Comparison of ENCODE assay signal across 19 cellular contexts in genomic region chr14:53047302-53047701, GRCh38.
"Had no signal": no experiment of that assay in that cellular context is flagged by ENCODE, and none has a peak within 500 bp of the region (broad histone marks: within the 10 kb centered on the region; RNA-seq: fewer than 3 reads in every experiment).

No MANE protein-coding gene starts in this region.

- H3K27ac ChIP-seq: brain microvascular endothelial cell, gastrocnemius medialis, parathyroid adenoma, skin epidermis, transverse colon, vagina, WERI-Rb-1 had no signal

- H3K4me3 Mint-ChIP-seq: activated CD4-positive, alpha-beta memory T cell treated with anti-CD3 and anti-CD28 coated beads, Interleukin-2, amount 10 ng/mL, durations not matched to agents 7 days and 5 days; activated naive CD8-positive, alpha-beta T cell; activated T-cell treated with anti-CD3 and anti-CD28 coated beads, Interleukin-2, amount 50 U/mL, for 4 hours; effector memory CD8-positive, alpha-beta T cell had no signal

- H3K4me1 ChIP-seq: gastrocnemius medialis, parathyroid adenoma, transverse colon, vagina had no signal

- H3K9me3 ChIP-seq: gastrocnemius medialis, transverse colon, vagina had no signal

- H3K9ac ChIP-seq: parathyroid adenoma had no signal

- DNase-seq: activated CD4-positive, alpha-beta memory T cell treated with anti-CD3 and anti-CD28 coated beads, Interleukin-2, amount 10 ng/mL, durations not matched to agents 7 days and 5 days; activated effector memory CD4-positive, alpha-beta T cell treated with anti-CD3 and anti-CD28 coated beads, Interleukin-2, amount 50 U/mL, for 16 hours; activated T-cell treated with anti-CD3 and anti-CD28 coated beads, Interleukin-2, amount 50 U/mL, for 4 hours; brain microvascular endothelial cell; cortex of kidney; effector memory CD8-positive, alpha-beta T cell; gastrocnemius medialis; left colon; naive B cell; stimulated activated CD4-positive, alpha-beta T cell treated with anti-CD3 and anti-CD28 coated beads, Interleukin-4, amount 100 ng/mL, for 24 hours; stimulated activated naive CD4-positive, alpha-beta T cell; T-helper 1 cell; transverse colon; WERI-Rb-1 had no signal

- H3K27me3 ChIP-seq: brain microvascular endothelial cell, gastrocnemius medialis, transverse colon, vagina had no signal

- H3K36me3 ChIP-seq: brain microvascular endothelial cell, gastrocnemius medialis, transverse colon, WERI-Rb-1 had no signal

- H3K4me1 Mint-ChIP-seq: activated CD4-positive, alpha-beta memory T cell treated with anti-CD3 and anti-CD28 coated beads, Interleukin-2, amount 10 ng/mL, durations not matched to agents 7 days and 5 days; naive B cell had no signal

- H3K27ac Mint-ChIP-seq: activated CD4-positive, alpha-beta memory T cell treated with anti-CD3 and anti-CD28 coated beads, Interleukin-2, amount 10 ng/mL, durations not matched to agents 7 days and 5 days; activated naive CD8-positive, alpha-beta T cell; effector memory CD8-positive, alpha-beta T cell had no signal

- H3K4me3 ChIP-seq: gastrocnemius medialis, lung, skin epidermis, transverse colon, vagina had no signal

- H3K27me3 Mint-ChIP-seq: activated CD4-positive, alpha-beta memory T cell treated with anti-CD3 and anti-CD28 coated beads, Interleukin-2, amount 10 ng/mL, durations not matched to agents 7 days and 5 days; activated naive CD8-positive, alpha-beta T cell; effector memory CD8-positive, alpha-beta T cell; naive B cell had no signal

- H3K9me3 Mint-ChIP-seq: activated CD4-positive, alpha-beta memory T cell treated with anti-CD3 and anti-CD28 coated beads, Interleukin-2, amount 10 ng/mL, durations not matched to agents 7 days and 5 days; activated T-cell treated with anti-CD3 and anti-CD28 coated beads, Interleukin-2, amount 50 U/mL, for 4 hours; effector memory CD8-positive, alpha-beta T cell; naive B cell had no signal
